8 cellular contexts compared by ENCODE assay signal in genomic region chr19:21396893-21397572, GRCh38. TPM values are rescaled to one million over a fixed set of nuclear protein-coding genes. Genes with fewer than 3 reads are reported as not detected.
A peak's percentile ranks its signal among the peaks of the same experiment; 100 is the strongest.
DNase-seq lines count a peak whose midpoint lies in the region; ATAC-seq and TF ChIP-seq lines count a peak whose summit lies in the region.

Gene ZNF493, plus strand, starts transcription at chr19:21397133. Its CDS starts 105 bp downstream, at chr19:21397238.

- H3K4me1 Mint-ChIP-seq in natural killer cell = peaks cover 29 to 43% of the 10 kb centered on the region in 2 donors

- intact Hi-C loops in natural killer cell (cut with micrococcal nuclease) = loop anchor here (1.0 to 2.0 kb wide), 4 partner anchors 38 to 832 kb away; partner anchors contain the start of genes ZNF708, ZNF737 and ZNF738

- H3K9me3 Mint-ChIP-seq in natural killer cell = peaks cover 0 to 3% of the 10 kb centered on the region in 2 donors

- peak within 1 kb of the TSS; percentile 97 for H3K4me3 Mint-ChIP-seq in natural killer cell

- H3K36me3 Mint-ChIP-seq in natural killer cell = no peaks in the 10 kb centered on the region

- no peak for TF ChIP-seq CTCF in RWPE1 (conservative IDR thresholded peaks at IDR 0.05; ENCODE audit: low read depth)
- no peak for TF ChIP-seq CTCF in fibroblast of pulmonary artery (IDR thresholded peaks at IDR 0.05; ENCODE audit: low read length, missing control alignments)
- no peak for TF ChIP-seq CTCF in natural killer cell (IDR thresholded peaks at IDR 0.05)

- ATAC-seq in GM21737 (IDR thresholded peaks at IDR 0.05; ENCODE audit: unreplicated experiment) (peak; percentile 100), natural killer cell (peak; percentile 99 to 100 (median 99))

- H3K27ac Mint-ChIP-seq in natural killer cell = peak within 1 kb of the TSS; percentile 92 to 95

- CTCF ChIA-PET in RWPE1 (lab: Yijun Ruan, JAX) = no interaction called here

- peak within 1 kb of the TSS; percentile 88 for H3K4me3 ChIP-seq in fibroblast of pulmonary artery (replicated peaks; ENCODE audit: low read depth, low read length)

- DNase-seq in DMS79 treated with DMSO at 0.1 percent for 48 hours (lab: John Stamatoyannopoulos, UW) (peak; percentile 95), KG1 (lab: John Stamatoyannopoulos, UW) (peak; percentile 95), RWPE1 (ENCODE audit: low spot score) (peak; percentile 85), fibroblast of pulmonary artery (ENCODE audit: low read depth) (peak; percentile 96), natural killer cell (peak; percentile 90)
- peak; percentile 82 for DNase-seq in activated T-helper 9 cell treated with anti-CD3 and anti-CD28 coated beads, Interleukin-2, amount 50 U/mL, for 16 hours (ENCODE audit: low read depth)
- DNase-seq in stimulated activated naive CD4-positive, alpha-beta T cell (lab: John Stamatoyannopoulos, UW) = peak; percentile 80 to 92 (median 90)

- H3K27ac ChIP-seq in RWPE1 = peak within 1 kb of the TSS; percentile 74

- POLR2A ChIA-PET in RWPE1 (lab: Yijun Ruan, JAX; ENCODE audit: low non-redundant PET) = interaction anchor here (0.7 to 1.0 kb wide), 2 partner anchors 14 to 439 kb away, joined by 3 read pairs; partner anchors contain the start of gene ZNF43

- no peaks in the 10 kb centered on the region for H3K27me3 Mint-ChIP-seq in natural killer cell (ENCODE audit: low read depth in 2 of 2)

RNA-seq across cellular contexts. Expression of gene ZNF493, which starts in this region (rescaled TPM):
- total RNA-seq in natural killer cell = 10 to 100 TPM; 48.1 to 57.0 (median 50.4) TPM

Comparison
In these comparisons a context has a peak if more than half of its experiments do, and no peak if none do; other contexts are left out.
1. Peak in every context shown above with its lines: DNase-seq, ATAC-seq, H3K4me3 ChIP-seq and H3K27ac ChIP-seq.